8 cellular contexts compared by ENCODE assay signal in the genomic region with DNA sequence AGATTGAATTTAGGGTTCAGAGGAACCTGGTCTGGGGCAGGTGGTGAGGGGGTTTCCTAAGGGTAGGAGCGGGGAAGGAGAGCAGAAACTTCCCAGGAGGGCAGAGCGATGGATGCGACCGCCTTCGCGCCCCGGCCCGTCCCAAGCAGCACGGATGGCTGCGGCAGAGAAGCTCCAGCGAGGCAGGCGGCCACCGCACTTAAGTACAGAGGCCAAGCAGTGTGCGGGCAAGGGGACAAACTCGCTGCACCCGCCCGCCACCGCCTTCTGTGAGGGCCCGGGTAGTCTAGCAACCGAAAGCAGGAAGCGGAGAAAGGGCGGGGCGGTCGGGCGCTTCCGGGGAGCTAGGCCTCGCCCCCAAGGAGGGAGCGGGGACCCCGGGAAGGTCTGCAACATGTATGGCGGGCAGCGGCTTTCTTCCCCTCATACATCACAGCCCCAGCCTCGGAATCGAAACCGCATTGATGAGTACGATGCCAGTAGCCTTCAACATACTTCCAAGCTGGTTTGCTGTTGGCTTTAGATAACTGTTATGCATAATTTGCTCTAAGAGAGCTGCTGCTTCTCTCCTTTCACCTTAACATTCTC. TPM values are rescaled to one million over a fixed set of nuclear protein-coding genes. Genes with fewer than 3 reads are reported as not detected.
DNase-seq lines count a peak whose midpoint lies in the region; ATAC-seq and TF ChIP-seq lines count a peak whose summit lies in the region.

A gene with protein sequence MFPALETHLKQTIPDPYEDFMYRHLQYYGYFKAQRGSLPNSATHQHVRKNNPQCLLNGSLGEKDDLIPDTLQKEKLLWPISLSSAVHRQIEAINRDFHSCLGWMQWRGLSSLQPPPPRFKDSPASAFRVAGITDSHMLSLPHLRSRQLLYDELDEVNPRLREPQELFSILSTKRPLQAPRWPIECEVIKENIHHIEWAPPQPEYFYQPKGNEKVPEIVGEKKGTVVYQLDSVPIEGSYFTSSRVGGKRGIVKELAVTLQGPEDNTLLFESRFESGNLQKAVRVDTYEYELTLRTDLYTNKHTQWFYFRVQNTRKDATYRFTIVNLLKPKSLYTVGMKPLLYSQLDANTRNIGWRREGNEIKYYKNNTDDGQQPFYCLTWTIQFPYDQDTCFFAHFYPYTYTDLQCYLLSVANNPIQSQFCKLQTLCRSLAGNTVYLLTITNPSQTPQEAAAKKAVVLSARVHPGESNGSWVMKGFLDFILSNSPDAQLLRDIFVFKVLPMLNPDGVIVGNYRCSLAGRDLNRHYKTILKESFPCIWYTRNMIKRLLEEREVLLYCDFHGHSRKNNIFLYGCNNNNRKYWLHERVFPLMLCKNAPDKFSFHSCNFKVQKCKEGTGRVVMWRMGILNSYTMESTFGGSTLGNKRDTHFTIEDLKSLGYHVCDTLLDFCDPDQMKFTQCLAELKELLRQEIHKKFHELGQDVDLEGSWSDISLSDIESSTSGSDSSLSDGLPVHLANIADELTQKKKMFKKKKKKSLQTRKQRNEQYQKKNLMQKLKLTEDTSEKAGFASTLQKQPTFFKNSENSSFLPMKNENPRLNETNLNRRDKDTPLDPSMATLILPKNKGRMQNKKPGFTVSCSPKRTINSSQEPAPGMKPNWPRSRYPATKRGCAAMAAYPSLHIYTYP (minus strand): TSS at position 288 of the 588 bp plus-strand sequence. CDS start 719 bp downstream, outside the sequence.

- peak within 1 kb of the TSS; percentile 92 for H2AFZ ChIP-seq in parathyroid adenoma

- no peak within 1 kb of the TSS for H3K9ac ChIP-seq in parathyroid adenoma

- DNase-seq in Daoy (ENCODE audit: low read depth) (peak; percentile 81), LHCN-M2 (ENCODE audit: low read depth) (peak; percentile 66), SJSA1 (ENCODE audit: low read depth in 1 of 2, low spot score in 2 of 2) (peak; percentile 74 to 78), Right ventricle myocardium superior (peak; percentile 88), tibial artery (peak; percentile 63 to 80)
- peak; percentile 83 to 84 for DNase-seq in activated naive CD4-positive, alpha-beta T cell treated with anti-CD3 and anti-CD28 coated beads, Interleukin-2, amount 50 U/mL, for 72 hours (ENCODE audit: low spot score in 2 of 2)

- no peak for TF ChIP-seq CTCF in parathyroid adenoma (IDR thresholded peaks at IDR 0.05)
- TF ChIP-seq CTCF in tibial artery (IDR thresholded peaks at IDR 0.05), result no peak

- H3K9me3 ChIP-seq in SJSA1 (replicated peaks) (no peaks in the 10 kb centered on the region), parathyroid adenoma (ENCODE audit: control insufficient read depth, low read length) (no peaks in the 10 kb centered on the region), tibial artery (no peaks in the 10 kb centered on the region)

- peak; percentile 98 for ATAC-seq in GM21786 (IDR thresholded peaks at IDR 0.05; ENCODE audit: unreplicated experiment)
- peak; percentile 97 to 98 for ATAC-seq in activated naive CD4-positive, alpha-beta T cell treated with anti-CD3 and anti-CD28 coated beads, Interleukin-2, amount 50 U/mL, for 72 hours
- ATAC-seq in Right ventricle myocardium superior (ENCODE audit: poor library complexity), result peak; percentile 97

- peak within 1 kb of the TSS; percentile 96 to 99 for H3K27ac Mint-ChIP-seq in activated naive CD4-positive, alpha-beta T cell treated with anti-CD3 and anti-CD28 coated beads, Interleukin-2, amount 50 U/mL, for 72 hours

- intact Hi-C loops in Right ventricle myocardium superior (cut with DNase I) (loop anchor here (10.0 kb wide), 1 partner anchor 70 kb away; a partner anchor contains a TSS), tibial artery (cut with DNase I; ENCODE audit: low total_unique reads) (loop anchor here (10.0 kb wide), 1 partner anchor 70 kb away; a partner anchor contains a TSS)

- no peaks in the 10 kb centered on the region for H3K9me3 Mint-ChIP-seq in activated naive CD4-positive, alpha-beta T cell treated with anti-CD3 and anti-CD28 coated beads, Interleukin-2, amount 50 U/mL, for 72 hours

- peaks cover 14% of the 10 kb centered on the region for H3K4me1 ChIP-seq in SJSA1 (replicated peaks)
- H3K4me1 ChIP-seq in parathyroid adenoma, result no peaks in the 10 kb centered on the region
- no peaks in the 10 kb centered on the region for H3K4me1 ChIP-seq in tibial artery

- H3K27me3 ChIP-seq in SJSA1 (replicated peaks) (no peaks in the 10 kb centered on the region), parathyroid adenoma (ENCODE audit: control insufficient read depth, insufficient read depth, low read length) (no peaks in the 10 kb centered on the region), tibial artery (no peaks in the 10 kb centered on the region)

- H3K4me2 ChIP-seq in parathyroid adenoma (ENCODE audit: low read length), result peak within 1 kb of the TSS; percentile 73

- H3K36me3 ChIP-seq in SJSA1, result peaks cover 52% of the 10 kb centered on the region
- no peaks in the 10 kb centered on the region for H3K36me3 ChIP-seq in parathyroid adenoma (ENCODE audit: control insufficient read depth, insufficient read depth, low read length)
- H3K36me3 ChIP-seq in tibial artery, result peaks cover 36 to 42% (median 40%) of the 10 kb centered on the region in 3 donors

- H3K36me3 Mint-ChIP-seq in activated naive CD4-positive, alpha-beta T cell treated with anti-CD3 and anti-CD28 coated beads, Interleukin-2, amount 50 U/mL, for 72 hours, result peaks cover 5 to 12% of the 10 kb centered on the region in 2 donors

- H3K4me3 ChIP-seq in SJSA1, result peak within 1 kb of the TSS; percentile 62
- peak within 1 kb of the TSS; percentile 64 for H3K4me3 ChIP-seq in parathyroid adenoma (ENCODE audit: low read depth, low read length)
- H3K4me3 ChIP-seq in tibial artery, result peak within 1 kb of the TSS; percentile 63 to 82

- H3K79me2 ChIP-seq in parathyroid adenoma, result no peaks in the 10 kb centered on the region

- H3K27ac ChIP-seq in SJSA1 (peak within 1 kb of the TSS; percentile 57), parathyroid adenoma (no peak within 1 kb of the TSS), tibial artery (peak within 1 kb of the TSS; percentile 71 to 73)

RNA-seq across cellular contexts. Expression of the gene that starts here (rescaled TPM):
- total RNA-seq in Daoy (2014; rRNA removed; shearing (Covaris generic)), result 0.42 and 1.3 TPM in 2 replicates
- 0.38 and 0.92 TPM in 2 replicates for total RNA-seq in LHCN-M2 (2014; rRNA removed)
- polyA plus RNA-seq in LHCN-M2 (2012), result 0.51 TPM
- 0.45 TPM in 1 of 2 replicates, not detected in the other for total RNA-seq in SJSA1 (2014; rRNA removed; shearing (Covaris generic))
- 1 to 10 TPM; 4.3 to 6.0 TPM for total RNA-seq in activated naive CD4-positive, alpha-beta T cell treated with anti-CD3 and anti-CD28 coated beads, Interleukin-2, amount 50 U/mL, for 72 hours
- 0.35 TPM for total RNA-seq in Right ventricle myocardium superior

Comparison
In these comparisons a context has a peak if more than half of its experiments do, and no peak if none do; other contexts are left out.
1. Peak in DNase-seq in LHCN-M2; RNA of the gene not detected or under 1 TPM.
2. Peak in DNase-seq, H3K4me3 ChIP-seq and H3K27ac ChIP-seq in SJSA1; RNA of the gene not detected or under 1 TPM.
3. Peak in DNase-seq and ATAC-seq in Right ventricle myocardium superior; RNA of the gene not detected or under 1 TPM.